In genomic region chr6:41846666-41847237, GRCh38 we compare ENCODE assay signal across 1 cellular context.
TF ChIP-seq lines count a peak whose summit lies in the region.

No MANE protein-coding gene starts in this region.

TF ChIP-seq in SK-N-SH, 30 proteins besides CTCF, POLR2A, EP300 and RAD21 (continued from another document):
- TF ChIP-seq IRF3 (IDR thresholded peaks at IDR 0.05; ENCODE audit: low read depth, low read length): no peak
- TF ChIP-seq JUND (IDR thresholded peaks at IDR 0.05): peak; percentile 81
- TF ChIP-seq RXRA (IDR thresholded peaks at IDR 0.05; ENCODE audit: borderline replicate concordance, low read depth): peak; percentile 53; the same call in 1 of the 2 replicates
- no peak for TF ChIP-seq FOXJ3 (CRISPR knock-in tag; IDR thresholded peaks at IDR 0.05)
- no peak for TF ChIP-seq MXI1 (IDR thresholded peaks at IDR 0.05; ENCODE audit: low read depth, low read length)
- TF ChIP-seq USF2 (IDR thresholded peaks at IDR 0.05; ENCODE audit: borderline replicate concordance, low read depth, low read length): no peak
- no peak for TF ChIP-seq GABPA (IDR thresholded peaks at IDR 0.05; ENCODE audit: low read depth)
- no peak for TF ChIP-seq CHD2 (IDR thresholded peaks at IDR 0.05; ENCODE audit: low read length, partially characterized antibody)
- TF ChIP-seq TAF1 (IDR thresholded peaks at IDR 0.05; ENCODE audit: borderline replicate concordance, low read depth, low read length): 0 out of 2 replicates have a peak, but pooled peaks have one; percentile 27
- no peak for TF ChIP-seq NRF1 (IDR thresholded peaks at IDR 0.05; ENCODE audit: low read depth, low read length)
- peak; percentile 36; the same call in 1 of the 2 replicates for TF ChIP-seq SIN3A (IDR thresholded peaks at IDR 0.05; ENCODE audit: borderline replicate concordance, low read depth, low read length)
- TF ChIP-seq USF1 (IDR thresholded peaks at IDR 0.05; ENCODE audit: borderline replicate concordance, low read depth): no peak
- no peak for TF ChIP-seq RFX5 (IDR thresholded peaks at IDR 0.05; ENCODE audit: low read length)
- TF ChIP-seq PBX3 (IDR thresholded peaks at IDR 0.05): peak; percentile 65
- TF ChIP-seq ZBTB33 (IDR thresholded peaks at IDR 0.05; ENCODE audit: borderline replicate concordance, low read depth): no peak
- no peak for TF ChIP-seq YY1 (IDR thresholded peaks at IDR 0.05; ENCODE audit: low read depth)
- peak; percentile 88 for TF ChIP-seq NFIC (IDR thresholded peaks at IDR 0.05; ENCODE audit: borderline replicate concordance)
- peak; percentile 60; the same call in 1 of the 2 replicates for TF ChIP-seq MAX (IDR thresholded peaks at IDR 0.05; ENCODE audit: low read depth)
- no peak for TF ChIP-seq TEAD4 (IDR thresholded peaks at IDR 0.05; ENCODE audit: borderline replicate concordance, insufficient read depth)
TF ChIP-seq in SK-N-SH: peak in this region for 11.
